In genomic region chr16:50740747-50741146, GRCh38 we compare ENCODE assay signal across 12 cellular contexts. TPM values are rescaled to one million over a fixed set of nuclear protein-coding genes. Genes with fewer than 3 reads are reported as not detected.
DNase-seq lines count a peak whose midpoint lies in the region; ATAC-seq and TF ChIP-seq lines count a peak whose summit lies in the region.
"Had no signal": no experiment of that assay in that cellular context is flagged by ENCODE, and none has a peak within 500 bp of the region (broad histone marks: within the 10 kb centered on the region; RNA-seq: fewer than 3 reads in every experiment).

No MANE protein-coding gene starts in this region.

- DNase-seq in DND-41 = no peak
- no peak for DNase-seq in LNCaP clone FGC (ENCODE audit: low read depth)
- no peak for DNase-seq in chondrocyte (ENCODE audit: low spot score)
- no peak for DNase-seq in neural progenitor cell (ENCODE audit: low spot score)
- no peak for DNase-seq in NCI-H226
- no peak for DNase-seq in neuronal stem cell (ENCODE audit: low spot score)
- DNase-seq: activated CD8-positive, alpha-beta memory T cell treated with anti-CD3 and anti-CD28 coated beads, Interleukin-2, amount 50 U/mL, for 48 hours; islet precursor cell; NCI-H2029; small intestine had no signal

- H3K9me3 ChIP-seq in DND-41 (ENCODE audit: insufficient read depth, low read length, severe bottlenecking) (no peaks in the 10 kb centered on the region), neural progenitor cell (ENCODE audit: low read depth) (no peaks in the 10 kb centered on the region), neuronal stem cell (replicated peaks in 1 of 2; ENCODE audit: control insufficient read depth in 2 of 2, insufficient read depth in 1 of 2, low read depth in 1 of 2, low read length in 2 of 2) (no peaks in the 10 kb centered on the region)

- H2AK5ac ChIP-seq in neuronal stem cell (ENCODE audit: low read depth, low read length) = no peak overlapping the region

- H3K4me1 ChIP-seq in DND-41 (ENCODE audit: insufficient read depth, low read length) (peaks cover 31% of the 10 kb centered on the region), neural progenitor cell (peaks cover 5% of the 10 kb centered on the region), neuronal stem cell (ENCODE audit: control insufficient read depth in 2 of 2, insufficient read depth in 1 of 2, low read depth in 1 of 2, low read length in 2 of 2) (peaks cover 3 to 4% of the 10 kb centered on the region in 2 donors)

- no peaks in the 10 kb centered on the region for H3F3A ChIP-seq in neural progenitor cell (ENCODE audit: low read depth)

- H3K79me1 ChIP-seq in neuronal stem cell (ENCODE audit: low read depth, low read length) = no peaks in the 10 kb centered on the region

- H3K14ac ChIP-seq in neuronal stem cell (ENCODE audit: low read length) = no peak overlapping the region

- H3K36me3 ChIP-seq in DND-41 (ENCODE audit: insufficient read depth, low read length) (0 out of 2 replicates have a peak, but pooled peaks cover 4% of the 10 kb centered on the region), neural progenitor cell (no peaks in the 10 kb centered on the region), neuronal stem cell (replicated peaks in 1 of 2; ENCODE audit: control insufficient read depth in 2 of 2, insufficient read depth in 2 of 2, low read length in 2 of 2) (peaks cover 0 to 4% of the 10 kb centered on the region in 2 donors)

- H2BK15ac ChIP-seq in neuronal stem cell (ENCODE audit: low read length) = no peak overlapping the region

- H3K27ac ChIP-seq in DND-41 (ENCODE audit: low read length) (no peak overlapping the region), neural progenitor cell (no peak overlapping the region), neuronal stem cell (replicated peaks; ENCODE audit: low read length) (no peak overlapping the region)

- peaks cover 6% of the 10 kb centered on the region; the same call in 1 of the 2 replicates for H3K79me2 ChIP-seq in DND-41 (ENCODE audit: insufficient read depth, low read length)
- H3K79me2 ChIP-seq in neural progenitor cell (ENCODE audit: low read depth) = no peaks in the 10 kb centered on the region

- H3K9me3 Mint-ChIP-seq in chondrocyte (ENCODE audit: low read depth) = no peaks in the 10 kb centered on the region
- no peaks in the 10 kb centered on the region for H3K9me3 Mint-ChIP-seq in neural progenitor cell

- H4K8ac ChIP-seq in neuronal stem cell (ENCODE audit: low read depth, low read length) = no peak overlapping the region

- WGBS in neuronal stem cell (ENCODE audit: extremely low coverage in 2 of 2, insufficient read length in 2 of 2, insufficient replicate concordance in 1 of 2), 2 donors = no CpG with 5 or more reads among the region's 1 CpG

- no peak overlapping the region for H2BK5ac ChIP-seq in neuronal stem cell (ENCODE audit: low read length)

- no peak overlapping the region for H3K23ac ChIP-seq in neuronal stem cell (ENCODE audit: low read depth, low read length, poor library complexity)

- no peak overlapping the region for H3K18ac ChIP-seq in neuronal stem cell (ENCODE audit: low read length)

- H3K27me3 Mint-ChIP-seq in chondrocyte (ENCODE audit: low read depth) (peaks cover 16% of the 10 kb centered on the region), neural progenitor cell (ENCODE audit: insufficient read depth, low read depth) (peaks cover 15% of the 10 kb centered on the region)

- H3K4me1 Mint-ChIP-seq in chondrocyte (ENCODE audit: low read depth) (peaks cover 32% of the 10 kb centered on the region), neural progenitor cell (peaks cover 16% of the 10 kb centered on the region)

- H3K4me3 Mint-ChIP-seq in chondrocyte (ENCODE audit: unreplicated experiment) (peak overlapping the region; percentile 80), neural progenitor cell (peak overlapping the region; percentile 83)

- no peak overlapping the region; a peak in 1 of 4 replicates for H3K4me3 ChIP-seq in DND-41 (ENCODE audit: low read depth in 1 of 2, low read length in 2 of 2)
- H3K4me3 ChIP-seq in LNCaP clone FGC (ENCODE audit: low read depth, low read length) = peak overlapping the region; percentile 43
- H3K4me3 ChIP-seq in neural progenitor cell = no peak overlapping the region
- H3K4me3 ChIP-seq in neuronal stem cell (ENCODE audit: low read length in 2 of 2) = no peak overlapping the region

- H2AFZ ChIP-seq in DND-41 (ENCODE audit: low read depth, low read length) (peak overlapping the region; percentile 69; the same call in 1 of the 2 replicates), neural progenitor cell (replicated peaks) (peak overlapping the region; percentile 38), neuronal stem cell (ENCODE audit: low read length) (no peak overlapping the region)

- H3K27me3 ChIP-seq in DND-41 (ENCODE audit: insufficient read depth, low read length, poor library complexity) (peaks cover 8% of the 10 kb centered on the region), neural progenitor cell (peaks cover 7% of the 10 kb centered on the region), neuronal stem cell (ENCODE audit: control insufficient read depth in 3 of 3, insufficient read depth in 3 of 3, low read depth in 1 of 3, low read length in 3 of 3) (peaks cover 0 to 28% (median 0%) of the 10 kb centered on the region in 3 experiments)

- H3K36me3 Mint-ChIP-seq in chondrocyte (ENCODE audit: low read depth) (peaks cover 3% of the 10 kb centered on the region), neural progenitor cell (no peaks in the 10 kb centered on the region)

- H4K91ac ChIP-seq in neuronal stem cell (ENCODE audit: low read depth, low read length, poor library complexity) = no peak overlapping the region

- TF ChIP-seq CTCF in DND-41 (IDR thresholded peaks at IDR 0.05; ENCODE audit: borderline replicate concordance, extremely low read depth, low read length, poor library complexity, severe bottlenecking) (no peak), LNCaP clone FGC (IDR thresholded peaks at IDR 0.05; ENCODE audit: control insufficient read depth, extremely low read depth, insufficient read depth) (no peak), chondrocyte (IDR thresholded peaks at IDR 0.05) (no peak), neural progenitor cell (IDR thresholded peaks at IDR 0.05) (no peak)

- H4K20me1 ChIP-seq in DND-41 (ENCODE audit: insufficient read depth, low read length) = no peaks in the 10 kb centered on the region
- H4K20me1 ChIP-seq in neural progenitor cell (ENCODE audit: low read depth) = no peaks in the 10 kb centered on the region

- ATAC-seq in DND-41 (ENCODE audit: insufficient read depth, low read depth) (no peak), GM19463 (IDR thresholded peaks at IDR 0.05; ENCODE audit: unreplicated experiment) (no peak)

- H3K9ac ChIP-seq in DND-41 (ENCODE audit: low read depth, low read length) = no peak overlapping the region
- no peak overlapping the region for H3K9ac ChIP-seq in neural progenitor cell
- H3K9ac ChIP-seq in neuronal stem cell (ENCODE audit: low read depth, low read length, poor library complexity) = no peak overlapping the region

- H3K4me2 ChIP-seq in DND-41 (ENCODE audit: insufficient read depth, low read length) (peak overlapping the region; percentile 74), neural progenitor cell (no peak overlapping the region), neuronal stem cell (ENCODE audit: insufficient read depth, low read length, poor library complexity, severe bottlenecking) (no peak overlapping the region)

- no peak overlapping the region for H2BK12ac ChIP-seq in neuronal stem cell (ENCODE audit: low read length)

- no peak overlapping the region for H3K4ac ChIP-seq in neuronal stem cell (ENCODE audit: low read length)

- H3K27ac Mint-ChIP-seq in chondrocyte (ENCODE audit: unreplicated experiment) (no peak overlapping the region), neural progenitor cell (no peak overlapping the region)

- H2BK120ac ChIP-seq in neuronal stem cell (ENCODE audit: low read depth, low read length) = no peak overlapping the region

RNA-seq across cellular contexts. Expression of gene CYLD, which starts 1.1 kb away (rescaled TPM):
- total RNA-seq in chondrocyte (30.3 to 35.8 TPM (median 33.4 TPM) in 3 replicates), neural progenitor cell (ENCODE audit: low replicate concordance) (12.5 and 22.0 TPM in 2 replicates)
- polyA plus RNA-seq in neuronal stem cell (2013, experiment 1 of 2) = 5.4 TPM
- polyA plus RNA-seq in neuronal stem cell (2013, experiment 2 of 2) = 5.6 TPM

RNA-seq across cellular contexts. Expression of gene NOD2, which starts 47.3 kb away (rescaled TPM):
- total RNA-seq in chondrocyte (0.05 to 0.44 TPM (median 0.07 TPM) in 3 replicates), neural progenitor cell (ENCODE audit: low replicate concordance) (0.22 TPM in 1 of 2 replicates, not detected in the other)
- polyA plus RNA-seq in neuronal stem cell (2013, experiment 1 of 2) = 0.14 TPM
- 0.06 TPM for polyA plus RNA-seq in neuronal stem cell (2013, experiment 2 of 2)

RNA-seq across cellular contexts. Expression of gene SNX20, which starts 59.6 kb away (rescaled TPM):
- not detected in 3 replicates for total RNA-seq in chondrocyte
- total RNA-seq in neural progenitor cell (ENCODE audit: low replicate concordance) = not detected in 2 replicates
- not detected for polyA plus RNA-seq in neuronal stem cell (2013, experiment 1 of 2)
- polyA plus RNA-seq in neuronal stem cell (2013, experiment 2 of 2) = not detected
- total RNA-seq: temporal lobe had no signal
